ENCODE assay signal across 27 cellular contexts in genomic region chr9:88013607-88014006, GRCh38. TPM values are rescaled to one million over a fixed set of nuclear protein-coding genes. Genes with fewer than 3 reads are reported as not detected.
DNase-seq lines count a peak whose midpoint lies in the region; ATAC-seq, FAIRE-seq and TF ChIP-seq lines count a peak whose summit lies in the region.
"Had no signal": no experiment of that assay in that cellular context is flagged by ENCODE, and none has a peak within 500 bp of the region (broad histone marks: within the 10 kb centered on the region; RNA-seq: fewer than 3 reads in every experiment).

No MANE protein-coding gene starts in this region.

- no peak for ATAC-seq in K562
- ATAC-seq in stimulated activated effector memory CD8-positive, alpha-beta T cell treated with anti-CD3 and anti-CD28 coated beads, Interleukin-12 subunit alpha, Interleukin-12 subunit beta, amount 100 ng/mL, for 72 hours = no peak
- ATAC-seq: GM12878 had no signal

- no peaks in the 10 kb centered on the region for H3K36me3 ChIP-seq in K562 (ENCODE audit: control insufficient read depth, insufficient read depth, low read length)
- no peaks in the 10 kb centered on the region for H3K36me3 ChIP-seq in H1 (ENCODE audit: control insufficient read depth in 2 of 4, insufficient read depth in 4 of 4, low read length in 3 of 4)
- no peaks in the 10 kb centered on the region for H3K36me3 ChIP-seq in trophoblast cell (ENCODE audit: control insufficient read depth in 1 of 2, insufficient read depth in 2 of 2, low read length in 2 of 2)
- H3K36me3 ChIP-seq: BE2C, BLaER1 had no signal

- no peak overlapping the region for H4K12ac ChIP-seq in trophoblast cell (ENCODE audit: low read depth, low read length)

- intact Hi-C loops in K562 (cut with micrococcal nuclease) = no loop called here

- H3K14ac ChIP-seq in H1 (ENCODE audit: insufficient read length) = no peak overlapping the region
- H3K14ac ChIP-seq in trophoblast cell (ENCODE audit: low read length) = no peak overlapping the region

- H3K9me3 Mint-ChIP-seq in stimulated activated effector memory CD8-positive, alpha-beta T cell treated with anti-CD3 and anti-CD28 coated beads, Interleukin-12 subunit alpha, Interleukin-12 subunit beta, amount 100 ng/mL, for 72 hours = no peaks in the 10 kb centered on the region
- H3K9me3 Mint-ChIP-seq: CD4-positive, CD25-positive, alpha-beta regulatory T cell had no signal

- H2BK20ac ChIP-seq in H1 (ENCODE audit: low read length) = no peak overlapping the region

- no peak overlapping the region for H3K9ac ChIP-seq in K562 (ENCODE audit: insufficient read depth in 1 of 2, low read depth in 2 of 2, low read length in 2 of 2)
- H3K9ac ChIP-seq in H1 (replicated peaks in 1 of 4; ENCODE audit: extremely low read depth in 1 of 4, low read depth in 3 of 4, low read length in 3 of 4) = no peak overlapping the region
- no peak overlapping the region for H3K9ac ChIP-seq in trophoblast cell (ENCODE audit: low read length)
- H3K9ac ChIP-seq: BLaER1 had no signal

- TF ChIP-seq CTCF in K562 (IDR thresholded peaks at IDR 0.05 in 2 of 3, conservative IDR thresholded peaks at IDR 0.05 in 1 of 3; ENCODE audit: insufficient read depth in 2 of 3, low read depth in 1 of 3, low read length in 3 of 3) = no peak
- no peak for TF ChIP-seq CTCF in H1 (IDR thresholded peaks at IDR 0.05; ENCODE audit: control extremely low read depth in 1 of 3, insufficient read depth in 1 of 3, low read depth in 1 of 3, low read length in 3 of 3)

- H3K18ac ChIP-seq in H1 (ENCODE audit: extremely low read depth, low read length) = no peak overlapping the region
- no peak overlapping the region for H3K18ac ChIP-seq in trophoblast cell (ENCODE audit: low read length)

- H2AK5ac ChIP-seq in H1 (ENCODE audit: low read depth, low read length) (no peak overlapping the region), trophoblast cell (ENCODE audit: low read length) (no peak overlapping the region)

- no peak overlapping the region for H2BK15ac ChIP-seq in H1 (ENCODE audit: low read length)

- no peak overlapping the region for H3K56ac ChIP-seq in H1 (replicated peaks; ENCODE audit: insufficient read length, low read depth, low read length)

- no TSS peak for BruUV-seq in K562 (replicated peaks; lab: Mats Ljungman, UMichigan)

- in situ Hi-C loops in K562 (cut with MboI) = no loop called here

- no peak for TF ChIP-seq RAD21 in K562 (CRISPR knock-in tag; conservative IDR thresholded peaks at IDR 0.05 in 1 of 2, IDR thresholded peaks at IDR 0.05 in 1 of 2)
- no peak for TF ChIP-seq RAD21 in H1 (IDR thresholded peaks at IDR 0.05 in 1 of 2, conservative IDR thresholded peaks at IDR 0.05 in 1 of 2; ENCODE audit: low read depth in 2 of 2, low read length in 2 of 2)

- no peak overlapping the region for H4K8ac ChIP-seq in H1 (ENCODE audit: extremely low read depth, insufficient read depth, low read length)
- H4K8ac ChIP-seq in trophoblast cell (ENCODE audit: low read depth, low read length) = no peak overlapping the region

- no peak overlapping the region for H2BK12ac ChIP-seq in H1 (ENCODE audit: low read depth, low read length)
- H2BK12ac ChIP-seq in trophoblast cell (ENCODE audit: low read length) = no peak overlapping the region

- no peak overlapping the region for H4K5ac ChIP-seq in H1 (ENCODE audit: insufficient read length, low read depth, low read length)

- peak overlapping the region; percentile 45; the same call in 1 of the 2 replicates for H2BK5ac ChIP-seq in H1 (ENCODE audit: low read depth, low read length)
- no peak overlapping the region for H2BK5ac ChIP-seq in trophoblast cell (ENCODE audit: low read depth, low read length, poor library complexity)

- H3K27ac Mint-ChIP-seq in stimulated activated effector memory CD8-positive, alpha-beta T cell treated with anti-CD3 and anti-CD28 coated beads, Interleukin-12 subunit alpha, Interleukin-12 subunit beta, amount 100 ng/mL, for 72 hours = no peak overlapping the region
- H3K27ac Mint-ChIP-seq: CD14-positive monocyte; CD4-positive, alpha-beta memory T cell; CD4-positive, CD25-positive, alpha-beta regulatory T cell had no signal

- H3K79me2 ChIP-seq in K562 (ENCODE audit: control insufficient read depth, insufficient read depth, low read length) (no peaks in the 10 kb centered on the region), H1 (ENCODE audit: control insufficient read depth in 1 of 2, insufficient read depth in 2 of 2, low read length in 2 of 2) (no peaks in the 10 kb centered on the region), trophoblast cell (ENCODE audit: control insufficient read depth, insufficient read depth, low read length, poor library complexity) (no peaks in the 10 kb centered on the region)

- H3K4me3 Mint-ChIP-seq in stimulated activated effector memory CD8-positive, alpha-beta T cell treated with anti-CD3 and anti-CD28 coated beads, Interleukin-12 subunit alpha, Interleukin-12 subunit beta, amount 100 ng/mL, for 72 hours = no peak overlapping the region
- H3K4me3 Mint-ChIP-seq: CD14-positive monocyte; CD4-positive, alpha-beta memory T cell; CD4-positive, CD25-positive, alpha-beta regulatory T cell; CD8-positive, alpha-beta memory T cell had no signal

- H4K91ac ChIP-seq in H1 (replicated peaks; ENCODE audit: insufficient read length, low read length) (no peak overlapping the region), trophoblast cell (ENCODE audit: low read depth, low read length) (no peak overlapping the region)

- POLR2A ChIA-PET in K562 (lab: Yijun Ruan, JAX) = no interaction called here
- POLR2A ChIA-PET in H1 (lab: Charles Lee; ENCODE audit: partially characterized antibody) = no interaction called here

- no peaks in the 10 kb centered on the region for H4K20me1 ChIP-seq in K562 (replicated peaks; ENCODE audit: control insufficient read depth, insufficient read depth, low read length)
- no peaks in the 10 kb centered on the region for H4K20me1 ChIP-seq in H1 (replicated peaks in 1 of 2; ENCODE audit: control insufficient read depth in 1 of 2, insufficient read depth in 2 of 2, low read length in 2 of 2)
- H4K20me1 ChIP-seq: BLaER1 had no signal

- H3K4me1 ChIP-seq in K562 (replicated peaks in 1 of 2; ENCODE audit: control insufficient read depth in 2 of 2, insufficient read depth in 2 of 2, low read length in 2 of 2) (no peaks in the 10 kb centered on the region), H1 (replicated peaks in 1 of 4; ENCODE audit: control insufficient read depth in 3 of 4, insufficient read depth in 4 of 4, low read length in 3 of 4) (no peaks in the 10 kb centered on the region; a peak in 1 of 7 replicates), trophoblast cell (ENCODE audit: control insufficient read depth in 1 of 2, insufficient read depth in 2 of 2, low read length in 2 of 2) (no peaks in the 10 kb centered on the region)
- H3K4me1 ChIP-seq: BE2C, BLaER1 had no signal

- CTCF ChIA-PET in K562 (lab: Yijun Ruan, JAX; ENCODE audit: low intra/inter-chr PET ratio) (no interaction called here), H1 (lab: Charles Lee; ENCODE audit: partially characterized antibody) (interaction anchor here (1.3 to 3.7 kb wide), 6 partner anchors 9 to 62 kb away, joined by 4 to 27 read pairs (median 8); no protein-coding TSS in a partner anchor)

- H3K36me3 Mint-ChIP-seq in stimulated activated effector memory CD8-positive, alpha-beta T cell treated with anti-CD3 and anti-CD28 coated beads, Interleukin-12 subunit alpha, Interleukin-12 subunit beta, amount 100 ng/mL, for 72 hours = no peaks in the 10 kb centered on the region
- H3K36me3 Mint-ChIP-seq: CD14-positive monocyte; CD4-positive, alpha-beta memory T cell; CD4-positive, CD25-positive, alpha-beta regulatory T cell; CD8-positive, alpha-beta memory T cell had no signal

- WGBS in K562 (ENCODE audit: insufficient coverage, low coverage, missing lambda C conversion rate) = 0% methylated on average over 6 of the region's 6 CpGs
- 89% methylated on average over 6 of the region's 6 CpGs; no CpG with 5 or more reads in 1 of the 2 experiments for WGBS in H1 (ENCODE audit: extremely low coverage in 1 of 2, insufficient coverage in 1 of 2, insufficient read length in 1 of 2, insufficient replicate concordance in 2 of 2, low coverage in 1 of 2, low lambda C conversion rate in 2 of 2, missing lambda C conversion rate in 1 of 2), 2 experiments
- no CpG with 5 or more reads among the region's 6 CpGs for WGBS in trophoblast cell (ENCODE audit: extremely low coverage, insufficient coverage, insufficient read length)

- no peak overlapping the region for H3K4ac ChIP-seq in H1 (replicated peaks; ENCODE audit: insufficient read length, low read depth, low read length)
- H3K4ac ChIP-seq in trophoblast cell (ENCODE audit: low read depth, low read length) = no peak overlapping the region

- TF ChIP-seq EP300 in K562 (IDR thresholded peaks at IDR 0.05; ENCODE audit: low read length) (no peak), H1 (IDR thresholded peaks at IDR 0.05; ENCODE audit: borderline replicate concordance in 1 of 2, low read depth in 2 of 2, low read length in 2 of 2) (no peak)

- TF ChIP-seq POLR2A in K562 (conservative IDR thresholded peaks at IDR 0.05) = no peak
- no peak for TF ChIP-seq POLR2A in H1 (IDR thresholded peaks at IDR 0.05; ENCODE audit: control extremely low read depth in 1 of 2, low read depth in 2 of 2, low read length in 2 of 2)

- H3K4me1 Mint-ChIP-seq in stimulated activated effector memory CD8-positive, alpha-beta T cell treated with anti-CD3 and anti-CD28 coated beads, Interleukin-12 subunit alpha, Interleukin-12 subunit beta, amount 100 ng/mL, for 72 hours = no peaks in the 10 kb centered on the region
- H3K4me1 Mint-ChIP-seq: CD4-positive, alpha-beta memory T cell; CD4-positive, CD25-positive, alpha-beta regulatory T cell; CD8-positive, alpha-beta memory T cell had no signal

- H2AFZ ChIP-seq in K562 (ENCODE audit: low read depth, low read length) (no peak overlapping the region), H1 (ENCODE audit: low read length) (no peak overlapping the region), trophoblast cell (ENCODE audit: insufficient read depth, low read length, poor library complexity) (no peak overlapping the region)

- H3K4me3 ChIP-seq in K562 (no peak overlapping the region), H1 (ENCODE audit: extremely low read depth in 1 of 4, insufficient read depth in 2 of 4, low read depth in 3 of 4, low read length in 4 of 4) (no peak overlapping the region), trophoblast cell (ENCODE audit: low read depth, low read length) (no peak overlapping the region)
- H3K4me3 ChIP-seq: BLaER1, GM12878 had no signal

- no peaks in the 10 kb centered on the region for H3K79me1 ChIP-seq in H1 (ENCODE audit: low read depth, low read length)
- no peaks in the 10 kb centered on the region for H3K79me1 ChIP-seq in trophoblast cell (ENCODE audit: low read length)

- H3K27ac ChIP-seq in K562 (ENCODE audit: extremely low read depth, low read depth, low read length) = no peak overlapping the region
- H3K27ac ChIP-seq in H1 (ENCODE audit: low read depth, low read length) = no peak overlapping the region
- no peak overlapping the region for H3K27ac ChIP-seq in trophoblast cell (ENCODE audit: low read depth, low read length)
- H3K27ac ChIP-seq: BLaER1 had no signal

- no peak for FAIRE-seq in K562 (lab: Jason Lieb, UNC)
- no peak for FAIRE-seq in H1 (lab: Jason Lieb, UNC)
- FAIRE-seq: A204.1, GM12878, GM12892, GM18507 had no signal

- H2BK120ac ChIP-seq in H1 (replicated peaks; ENCODE audit: low read depth, low read length) (no peak overlapping the region), trophoblast cell (ENCODE audit: insufficient read depth, low read length, poor library complexity) (no peak overlapping the region)

- H3K23me2 ChIP-seq in H1 (ENCODE audit: low read depth, low read length) = no peaks in the 10 kb centered on the region

- H3K4me2 ChIP-seq in K562 (ENCODE audit: insufficient read depth, low read length) (no peak overlapping the region), H1 (ENCODE audit: insufficient read depth in 1 of 2, low read depth in 2 of 2, low read length in 2 of 2) (no peak overlapping the region), trophoblast cell (ENCODE audit: low read length) (no peak overlapping the region)
- H3K4me2 ChIP-seq: BLaER1 had no signal

- no peak for DNase-seq in K562 (ENCODE audit: extremely low read depth in 1 of 4, low spot score in 3 of 4)
- DNase-seq in H1 (ENCODE audit: low read depth in 1 of 2, low spot score in 2 of 2) = no peak
- DNase-seq in trophoblast cell = peak; percentile 61 to 80
- no peak for DNase-seq in NCI-H446 (lab: John Stamatoyannopoulos, UW)
- no peak for DNase-seq in HK-2 (ENCODE audit: unreplicated experiment)
- DNase-seq in stimulated activated effector memory CD8-positive, alpha-beta T cell treated with anti-CD3 and anti-CD28 coated beads, Interleukin-12 subunit alpha, Interleukin-12 subunit beta, amount 100 ng/mL, for 72 hours (ENCODE audit: low spot score in 2 of 2) = no peak
- DNase-seq: 8988T; ACHN; BE2C; C1 segment of cervical spinal cord; CD4-positive, alpha-beta memory T cell; CD4-positive, CD25-positive, alpha-beta regulatory T cell; CD8-positive, alpha-beta memory T cell; COR-L47; DMS 273 treated with DMSO at 0.1 percent for 48 hours; DMS153; DMS53; DMS79; DND-41; EL; GDM1 had no signal

- no peaks in the 10 kb centered on the region for H3K9me1 ChIP-seq in K562 (ENCODE audit: control insufficient read depth, insufficient read depth, low read length)

- no peak overlapping the region for H3K23ac ChIP-seq in H1 (ENCODE audit: insufficient read length)
- no peak overlapping the region for H3K23ac ChIP-seq in trophoblast cell (ENCODE audit: low read length)

- H3K27me3 ChIP-seq in K562 (ENCODE audit: control insufficient read depth in 2 of 2, insufficient read depth in 2 of 2, low read length in 2 of 2) (no peaks in the 10 kb centered on the region; a peak in 1 of 5 replicates), H1 (replicated peaks in 1 of 4; ENCODE audit: control insufficient read depth in 3 of 4, extremely low read depth in 1 of 4, insufficient read depth in 3 of 4, low read length in 3 of 4) (no peaks in the 10 kb centered on the region), trophoblast cell (ENCODE audit: insufficient read depth, low read length) (no peaks in the 10 kb centered on the region)
- H3K27me3 ChIP-seq: BE2C, BLaER1 had no signal

- no peaks in the 10 kb centered on the region for H3K9me3 ChIP-seq in K562 (replicated peaks; ENCODE audit: control insufficient read depth, insufficient read depth, low read depth, low read length)
- no peaks in the 10 kb centered on the region for H3K9me3 ChIP-seq in H1 (ENCODE audit: insufficient read depth in 2 of 2, low read depth in 1 of 2, low read length in 1 of 2)
- no peaks in the 10 kb centered on the region for H3K9me3 ChIP-seq in trophoblast cell (ENCODE audit: insufficient read depth, low read depth, low read length)
- H3K9me3 ChIP-seq: BE2C had no signal

RNA-seq across cellular contexts. Expression of gene CDK20, which starts 39.3 kb away (rescaled TPM):
- 0.46 and 1.9 TPM in 2 replicates for total RNA-seq in K562 (2011; cell fraction: chromatin; rRNA removed; ENCODE audit: low replicate concordance)
- total RNA-seq in K562 (2011; cell fraction: nucleolus; rRNA removed) = 1.7 TPM in 2 replicates
- 1.1 and 2.0 TPM in 2 replicates for total RNA-seq in K562 (2011; cell fraction: nucleoplasm; rRNA removed)
- total RNA-seq in K562 (2014; rRNA removed) (0.32 and 0.41 TPM in 2 replicates), K562 (2014; rRNA removed; fragmentation: Illumina TruSeq; extraction: Trizol) (0.13 and 0.33 TPM in 2 replicates), K562 (2015; rRNA removed; fragmentation: Illumina TruSeq; extraction: Trizol) (0.36 and 0.41 TPM in 2 replicates), K562 (2021) (0.44 and 0.72 TPM in 2 replicates)
- polyA plus RNA-seq in K562 (2011; rRNA removed) (0.28 and 0.65 TPM in 2 replicates), K562 (2014; fragmentation: Illumina TruSeq; extraction: Trizol) (0.45 and 0.50 TPM in 2 replicates), K562 (2014; fragmentation: Nextera tagmentation; extraction: Ambion mirVana) (under 1 TPM; 0.10 to 0.35 TPM), K562 (2014; rRNA removed) (0.36 and 2.5 TPM in 2 replicates), H1 (2011; rRNA removed) (7.8 and 8.5 TPM in 2 replicates)
- 0.15 and 1.00 TPM in 2 replicates for polyA plus RNA-seq in K562 (2011; cell fraction: cytosol; rRNA removed)
- 0.62 and 4.1 TPM in 2 replicates for polyA plus RNA-seq in K562 (2011; cell fraction: nucleus; rRNA removed)
- 0.76 and 1.6 TPM in 2 replicates for polyA plus RNA-seq in K562 (2012)
- 0.06 and 0.53 TPM in 2 replicates for polyA minus RNA-seq in K562 (2011; rRNA and poly(A)+ RNA removed)
- not detected in 2 replicates for polyA minus RNA-seq in K562 (2011; cell fraction: cytosol; rRNA and poly(A)+ RNA removed)
- 0.22 and 0.67 TPM in 2 replicates for polyA minus RNA-seq in K562 (2011; cell fraction: nucleus; rRNA and poly(A)+ RNA removed)
- total RNA-seq in H1 (2021; fragmentation: NEBNext Ultra II Directional; extraction: Animal tissue kit (Norgen Biotek cat#: 25700)) = 3.9 and 4.1 TPM in 2 replicates
- 10.2 TPM for polyA plus RNA-seq in H1 (2011; cell fraction: cytosol; rRNA removed)
- polyA plus RNA-seq in H1 (2011; cell fraction: nucleus; rRNA removed) = 15.5 TPM
- 5.3 to 6.4 TPM (median 5.5 TPM) in 4 replicates for polyA plus RNA-seq in H1 (2012, experiment 1 of 2)
- 4.4 TPM for polyA plus RNA-seq in H1 (2012, experiment 2 of 2)
- 2.5 TPM for polyA plus RNA-seq in H1 (2013, experiment 1 of 2)
- 2.1 TPM for polyA plus RNA-seq in H1 (2013, experiment 2 of 2)
- 5.5 and 6.0 TPM in 2 replicates for polyA minus RNA-seq in H1 (2011; rRNA and poly(A)+ RNA removed)
- 4.8 TPM for polyA minus RNA-seq in H1 (2011; cell fraction: cytosol; rRNA and poly(A)+ RNA removed)
- 3.2 TPM for polyA minus RNA-seq in H1 (2011; cell fraction: nucleus; rRNA and poly(A)+ RNA removed)
- polyA plus RNA-seq in trophoblast cell (2013) = 2.0 and 2.1 TPM in 2 replicates

Comparison
In these comparisons a context has a peak if more than half of its experiments do, and no peak if none do; other contexts are left out.
1. DNase-seq: peak in trophoblast cell (2 of 2); none in K562 (0 of 4), H1 (0 of 2), NCI-H446 (0 of 2), HK-2 (single experiment) and stimulated activated effector memory CD8-positive, alpha-beta T cell treated with anti-CD3 and anti-CD28 coated beads, Interleukin-12 subunit alpha, Interleukin-12 subunit beta, amount 100 ng/mL, for 72 hours (0 of 2).